9 cellular contexts compared by ENCODE assay signal in genomic region chr18:21110667-21111350, GRCh38. TPM values are rescaled to one million over a fixed set of nuclear protein-coding genes. Genes with fewer than 3 reads are reported as not detected.
DNase-seq lines count a peak whose midpoint lies in the region; ATAC-seq, FAIRE-seq and TF ChIP-seq lines count a peak whose summit lies in the region.
"Had no signal": no experiment of that assay in that cellular context is flagged by ENCODE, and none has a peak within 500 bp of the region (broad histone marks: within the 10 kb centered on the region; RNA-seq: fewer than 3 reads in every experiment).

No MANE protein-coding gene starts in this region.

- H3K9ac ChIP-seq in DND-41 (ENCODE audit: low read depth, low read length), result peak overlapping the region; percentile 98
- H3K9ac ChIP-seq in iPS-18a (ENCODE audit: low read length), result peak overlapping the region; percentile 81

- peaks cover 57% of the 10 kb centered on the region for H3K79me2 ChIP-seq in DND-41 (ENCODE audit: insufficient read depth, low read length)

- H3K27me3 ChIP-seq in DND-41 (ENCODE audit: insufficient read depth, low read length, poor library complexity), result peaks cover under 1% of the 10 kb centered on the region
- H3K27me3 ChIP-seq in iPS-18a (ENCODE audit: control insufficient read depth, insufficient read depth, low read length), result peaks cover 20% of the 10 kb centered on the region
- no peaks in the 10 kb centered on the region for H3K27me3 ChIP-seq in small intestine (ENCODE audit: control insufficient read depth in 2 of 2, insufficient read depth in 2 of 2, low read length in 2 of 2)

- ATAC-seq in DND-41 (ENCODE audit: insufficient read depth, low read depth) (peak; percentile 56), GM21447 (IDR thresholded peaks at IDR 0.05; ENCODE audit: unreplicated experiment) (peak; percentile 37)

- H3K27ac ChIP-seq in DND-41 (ENCODE audit: low read length) (peak overlapping the region; percentile 97), iPS-18a (ENCODE audit: low read length) (no peak overlapping the region), small intestine (ENCODE audit: low read depth in 1 of 2, low read length in 1 of 2) (peak overlapping the region; percentile 90 to 98)

- peak overlapping the region; percentile 70 for H3K4me2 ChIP-seq in DND-41 (ENCODE audit: insufficient read depth, low read length)

- peaks cover 48% of the 10 kb centered on the region for H3K4me1 ChIP-seq in DND-41 (ENCODE audit: insufficient read depth, low read length)
- H3K4me1 ChIP-seq in iPS-18a (ENCODE audit: control insufficient read depth, low read depth, low read length), result peaks cover 20% of the 10 kb centered on the region
- peaks cover 4 to 13% of the 10 kb centered on the region in 2 donors for H3K4me1 ChIP-seq in small intestine (ENCODE audit: control insufficient read depth in 2 of 2, insufficient read depth in 1 of 2, low read depth in 1 of 2, low read length in 1 of 2)

- no peak for TF ChIP-seq CTCF in DND-41 (IDR thresholded peaks at IDR 0.05; ENCODE audit: borderline replicate concordance, extremely low read depth, low read length, poor library complexity, severe bottlenecking)

- peak overlapping the region; percentile 99 for H2AFZ ChIP-seq in DND-41 (ENCODE audit: low read depth, low read length)

- 0% methylated on average over 45 to 47 of the region's 47 CpGs for WGBS in small intestine, 3 donors

- DNase-seq in DND-41 (peak; percentile 80), HuH-7 (ENCODE audit: low spot score) (peak; percentile 44), T-helper 9 cell (peak; percentile 54), astrocyte of the hippocampus (ENCODE audit: low read depth, low spot score) (peak; percentile 61), small intestine (peak; percentile 52), NCI-H128 (lab: John Stamatoyannopoulos, UW; ENCODE audit: unreplicated experiment) (no peak)

- no peak for FAIRE-seq in small intestine (lab: Jason Lieb, UNC)
- FAIRE-seq: frontal cortex had no signal

- H3K36me3 ChIP-seq in DND-41 (ENCODE audit: insufficient read depth, low read length) (no peaks in the 10 kb centered on the region; the same call in 1 of the 2 replicates), iPS-18a (ENCODE audit: control insufficient read depth, low read depth, low read length) (no peaks in the 10 kb centered on the region), small intestine (ENCODE audit: control insufficient read depth in 2 of 2, insufficient read depth in 2 of 2, low read length in 2 of 2) (no peaks in the 10 kb centered on the region)

- H4K20me1 ChIP-seq in DND-41 (ENCODE audit: insufficient read depth, low read length), result peaks cover 52% of the 10 kb centered on the region

- H3K9me3 ChIP-seq in DND-41 (ENCODE audit: insufficient read depth, low read length, severe bottlenecking), result no peaks in the 10 kb centered on the region
- no peaks in the 10 kb centered on the region for H3K9me3 ChIP-seq in iPS-18a (ENCODE audit: control insufficient read depth, low read depth, low read length)
- H3K9me3 ChIP-seq in small intestine (ENCODE audit: control insufficient read depth, low read depth), result no peaks in the 10 kb centered on the region

- H3K4me3 ChIP-seq in DND-41 (ENCODE audit: low read depth in 1 of 2, low read length in 2 of 2), result peak overlapping the region; percentile 79 to 98
- peak overlapping the region; percentile 99 for H3K4me3 ChIP-seq in iPS-18a (ENCODE audit: low read length)
- peak overlapping the region; percentile 73 to 96 for H3K4me3 ChIP-seq in small intestine (ENCODE audit: low read depth in 1 of 2, low read length in 2 of 2)

RNA-seq across cellular contexts. Expression of gene ROCK1, which starts 0.8 kb away (rescaled TPM):
- polyA plus RNA-seq in small intestine, result 10 to 100 TPM in 2 of 3 donors, 1 to 10 TPM in 1; 6.8 to 13.8 (median 11.0) TPM
